Comparison of ENCODE assay signal across 32 cellular contexts in the genomic region with DNA sequence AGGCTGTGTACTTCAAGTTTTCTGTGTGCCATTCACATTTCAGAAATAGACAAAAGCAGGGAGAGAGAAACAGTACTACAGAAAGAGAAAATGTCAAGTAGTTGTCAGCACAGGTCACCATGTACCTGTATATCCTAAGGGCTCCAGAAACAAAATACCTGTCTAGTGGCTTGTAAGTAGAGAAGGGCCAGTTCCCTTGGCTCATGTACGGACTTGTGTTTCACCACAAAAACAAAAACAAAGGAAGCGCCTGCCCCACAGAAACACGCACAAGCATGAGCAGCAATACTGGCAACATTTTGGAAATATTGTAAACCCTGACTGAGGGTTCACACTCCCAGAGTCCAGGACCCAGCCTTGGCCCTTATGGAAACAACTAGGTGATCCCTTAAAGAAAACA. TPM values are rescaled to one million over a fixed set of nuclear protein-coding genes. Genes with fewer than 3 reads are reported as not detected.
DNase-seq lines count a peak whose midpoint lies in the region; ATAC-seq, FAIRE-seq and TF ChIP-seq lines count a peak whose summit lies in the region.
"Had no signal": no experiment of that assay in that cellular context is flagged by ENCODE, and none has a peak within 500 bp of the region (broad histone marks: within the 10 kb centered on the region; RNA-seq: fewer than 3 reads in every experiment).

No MANE protein-coding gene starts in this region.

- no peak for TF ChIP-seq POLR2A in GM18505 (IDR thresholded peaks at IDR 0.05; ENCODE audit: borderline replicate concordance, extremely low read depth, insufficient read depth, insufficient read length)

- no peak overlapping the region for H2AFZ ChIP-seq in keratinocyte (ENCODE audit: control insufficient read depth, low read length)

- H3K9me3 ChIP-seq in RWPE2 (ENCODE audit: severe bottlenecking) (no peaks in the 10 kb centered on the region), keratinocyte (ENCODE audit: control insufficient read depth, low read depth, low read length) (no peaks in the 10 kb centered on the region)
- H3K9me3 ChIP-seq: ovary, upper lobe of right lung had no signal

- no peaks in the 10 kb centered on the region for H3K79me2 ChIP-seq in keratinocyte (ENCODE audit: control insufficient read depth, insufficient read depth, low read length)

- dilution Hi-C loops in keratinocyte (cut with MboI; ENCODE audit: extremely low pct_ligation_motif_present, low sequenced_read_pairs), result loop anchor here (25.0 kb wide), 1 partner anchor 304 kb away; no protein-coding TSS in a partner anchor

- peaks cover 2% of the 10 kb centered on the region for H3K9me1 ChIP-seq in keratinocyte (ENCODE audit: control insufficient read depth, extremely low read depth, insufficient read depth, low read length)

- no peak overlapping the region for H3K4me3 ChIP-seq in RWPE2 (ENCODE audit: severe bottlenecking)
- H3K4me3 ChIP-seq in keratinocyte (ENCODE audit: control insufficient read depth in 2 of 3, extremely low read depth in 1 of 3, insufficient read depth in 2 of 3, low read depth in 1 of 3, low read length in 3 of 3), result no peak overlapping the region
- H3K4me3 ChIP-seq: A549, dorsolateral prefrontal cortex, lung, ovary, skin epidermis, upper lobe of right lung had no signal

- peak overlapping the region; percentile 9 for H3K4me2 ChIP-seq in keratinocyte (ENCODE audit: control insufficient read depth, extremely low read depth, insufficient read depth, low read depth, low read length)
- H3K4me2 ChIP-seq: A549 had no signal

- H3K9ac ChIP-seq in keratinocyte (ENCODE audit: control insufficient read depth, extremely low read depth, insufficient read depth, low read length), result no peak overlapping the region

- ATAC-seq in RWPE2 (ENCODE audit: low read depth) (peak; percentile 92), GM18505 (IDR thresholded peaks at IDR 0.05; ENCODE audit: unreplicated experiment) (no peak), HG03280 (IDR thresholded peaks at IDR 0.05; ENCODE audit: unreplicated experiment) (no peak)
- ATAC-seq: A549; left cardiac atrium; natural killer cell treated with Interleukin-12 subunit alpha and Interleukin-12 subunit beta and Interleukin-15 and Interleukin-18, amount 100 ng/mL, for 72 hours; stimulated activated memory B cell treated with anti-CD40 and anti-IgM and Interleukin-4, amounts not matched to agents 10 μg/mL and 1 μg/mL and 100 μg/mL, for 72 hours; T-cell; upper lobe of right lung had no signal

- H3K27ac ChIP-seq in RWPE2 (ENCODE audit: poor library complexity, severe bottlenecking) (no peak overlapping the region), keratinocyte (ENCODE audit: control insufficient read depth, insufficient read depth, low read length) (no peak overlapping the region)
- H3K27ac ChIP-seq: A549, brain microvascular endothelial cell, ovary, skin epidermis, upper lobe of right lung, WERI-Rb-1 had no signal

- FAIRE-seq in keratinocyte (lab: Jason Lieb, UNC), result peak; percentile 96
- FAIRE-seq: A549 had no signal

- H3K27me3 ChIP-seq in RWPE2 (ENCODE audit: insufficient read depth, poor library complexity, severe bottlenecking) (no peaks in the 10 kb centered on the region), keratinocyte (ENCODE audit: control insufficient read depth, extremely low read depth, insufficient read depth, low read length) (no peaks in the 10 kb centered on the region)
- H3K27me3 ChIP-seq: brain microvascular endothelial cell, dorsolateral prefrontal cortex, ovary, upper lobe of right lung had no signal

- H4K20me1 ChIP-seq in keratinocyte (ENCODE audit: control insufficient read depth, extremely low read depth, insufficient read depth, low read length), result no peaks in the 10 kb centered on the region

- peak; percentile 40 for DNase-seq in NCI-H748 (lab: John Stamatoyannopoulos, UW; ENCODE audit: unreplicated experiment)
- no peak for DNase-seq in NCI-H748 treated with DMSO at 0.1 percent for 48 hours (lab: John Stamatoyannopoulos, UW)
- no peak for DNase-seq in RWPE2 (ENCODE audit: low spot score)
- DNase-seq in keratinocyte (ENCODE audit: low read depth, low spot score), result no peak
- no peak for DNase-seq in Kasumi-1 (lab: John Stamatoyannopoulos, UW)
- DNase-seq in NOMO-1 treated with DMSO at 0.1 percent for 48 hours (lab: John Stamatoyannopoulos, UW; ENCODE audit: unreplicated experiment), result no peak
- DNase-seq: activated CD4-positive, alpha-beta T cell treated with anti-CD3 and anti-CD28 coated beads for 48 hours; activated naive CD4-positive, alpha-beta T cell treated with anti-CD3 and anti-CD28 coated beads, Interleukin-2, amount 50 U/mL, for 16 hours; activated T-cell treated with anti-CD3 and anti-CD28 coated beads for 4 hours; AML-193; amniotic stem cell; brain microvascular endothelial cell; CD4-positive, alpha-beta memory T cell; dorsolateral prefrontal cortex; H7; hypothalamus; KG1; left cardiac atrium; MM.1S; NCI-H2081; NCI-H774; ovary; T-cell; upper lobe of right lung; WERI-Rb-1 had no signal

- H3K36me3 ChIP-seq in RWPE2 (ENCODE audit: low read depth), result no peaks in the 10 kb centered on the region
- H3K36me3 ChIP-seq in keratinocyte (ENCODE audit: control insufficient read depth in 2 of 2, extremely low read depth in 1 of 2, insufficient read depth in 2 of 2, low read length in 2 of 2), result no peaks in the 10 kb centered on the region
- H3K36me3 ChIP-seq: brain microvascular endothelial cell, ovary, upper lobe of right lung, WERI-Rb-1 had no signal

- H3K4me1 ChIP-seq in RWPE2 (ENCODE audit: insufficient read depth, poor library complexity, severe bottlenecking) (peaks cover 9% of the 10 kb centered on the region), keratinocyte (ENCODE audit: control insufficient read depth, extremely low read depth, insufficient read depth, low read length) (peaks cover 16% of the 10 kb centered on the region)
- H3K4me1 ChIP-seq: A549, upper lobe of right lung had no signal

- TF ChIP-seq CTCF in RWPE2 (IDR thresholded peaks at IDR 0.05; ENCODE audit: poor library complexity, severe bottlenecking), result no peak
- TF ChIP-seq CTCF in keratinocyte (optimal IDR thresholded peaks at IDR 0.05 in 1 of 3, IDR thresholded peaks at IDR 0.05 in 1 of 3, conservative IDR thresholded peaks at IDR 0.05 in 1 of 3; ENCODE audit: extremely low read depth in 1 of 3, insufficient read depth in 2 of 3, low read length in 3 of 3), result no peak

RNA-seq across cellular contexts. Expression of a gene that starts 44.3 kb away (rescaled TPM):
- 0.84 to 2.0 TPM (median 1.9 TPM) in 3 replicates for polyA plus RNA-seq in keratinocyte
- 3.5 TPM for polyA plus RNA-seq in keratinocyte (2011; ENCODE audit: low read depth)
- 2.0 and 2.1 TPM in 2 replicates for polyA plus RNA-seq in keratinocyte (2011; cell fraction: cytosol; rRNA removed)
- 3.1 and 3.6 TPM in 2 replicates for polyA plus RNA-seq in keratinocyte (2011; cell fraction: nucleus; rRNA removed)
- 3.3 and 4.9 TPM in 2 replicates for polyA plus RNA-seq in keratinocyte (2012; ENCODE audit: low replicate concordance)
- polyA minus RNA-seq in keratinocyte, result 2.4 to 3.9 TPM (median 2.8 TPM) in 3 replicates
- polyA minus RNA-seq in keratinocyte (2011; cell fraction: cytosol; rRNA and poly(A)+ RNA removed), result 0.96 TPM
- 1.5 and 2.3 TPM in 2 replicates for polyA minus RNA-seq in keratinocyte (2011; cell fraction: nucleus; rRNA and poly(A)+ RNA removed)
- polyA plus RNA-seq: CD4-positive, alpha-beta memory T cell had no signal
